ENCODE assay signal across 1 cellular context in the genomic region with DNA sequence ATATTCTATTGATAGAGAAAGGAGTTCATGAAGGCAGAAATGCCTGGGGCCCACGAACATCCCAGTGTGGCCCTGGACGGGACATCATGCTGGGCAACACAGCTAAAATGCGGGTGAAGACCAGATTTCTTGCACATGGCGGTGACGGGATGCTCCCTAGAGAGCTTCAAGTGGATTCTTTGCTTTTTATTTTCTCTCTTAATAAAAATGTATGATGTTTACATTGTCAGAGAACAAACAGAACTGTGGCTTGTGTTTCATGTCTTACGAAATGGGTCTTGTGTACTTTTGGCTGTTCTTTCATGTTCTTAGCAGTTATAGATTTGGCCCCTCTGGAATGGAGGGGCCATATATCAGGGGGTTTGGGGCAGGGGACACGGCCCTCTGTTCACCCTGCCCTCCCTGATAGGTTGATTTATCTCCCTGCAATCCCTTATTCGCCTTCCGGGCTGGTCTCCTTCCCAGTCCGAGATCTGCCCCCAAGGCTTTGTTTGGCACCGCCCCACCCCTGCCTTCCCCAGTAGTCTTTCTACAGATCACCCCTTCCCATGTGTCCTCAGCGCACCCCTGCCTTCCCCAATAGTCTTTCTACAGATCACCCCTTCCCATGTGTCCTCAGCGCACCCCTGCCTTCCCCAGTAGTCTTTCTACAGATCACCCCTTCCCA.
TF ChIP-seq lines count a peak whose summit lies in the region.

No MANE protein-coding gene starts in this region.

TF ChIP-seq in HepG2, 621 proteins besides CTCF, POLR2A, EP300 and RAD21 (continued from another document and continues in another):
- TF ChIP-seq, protein P1, sequence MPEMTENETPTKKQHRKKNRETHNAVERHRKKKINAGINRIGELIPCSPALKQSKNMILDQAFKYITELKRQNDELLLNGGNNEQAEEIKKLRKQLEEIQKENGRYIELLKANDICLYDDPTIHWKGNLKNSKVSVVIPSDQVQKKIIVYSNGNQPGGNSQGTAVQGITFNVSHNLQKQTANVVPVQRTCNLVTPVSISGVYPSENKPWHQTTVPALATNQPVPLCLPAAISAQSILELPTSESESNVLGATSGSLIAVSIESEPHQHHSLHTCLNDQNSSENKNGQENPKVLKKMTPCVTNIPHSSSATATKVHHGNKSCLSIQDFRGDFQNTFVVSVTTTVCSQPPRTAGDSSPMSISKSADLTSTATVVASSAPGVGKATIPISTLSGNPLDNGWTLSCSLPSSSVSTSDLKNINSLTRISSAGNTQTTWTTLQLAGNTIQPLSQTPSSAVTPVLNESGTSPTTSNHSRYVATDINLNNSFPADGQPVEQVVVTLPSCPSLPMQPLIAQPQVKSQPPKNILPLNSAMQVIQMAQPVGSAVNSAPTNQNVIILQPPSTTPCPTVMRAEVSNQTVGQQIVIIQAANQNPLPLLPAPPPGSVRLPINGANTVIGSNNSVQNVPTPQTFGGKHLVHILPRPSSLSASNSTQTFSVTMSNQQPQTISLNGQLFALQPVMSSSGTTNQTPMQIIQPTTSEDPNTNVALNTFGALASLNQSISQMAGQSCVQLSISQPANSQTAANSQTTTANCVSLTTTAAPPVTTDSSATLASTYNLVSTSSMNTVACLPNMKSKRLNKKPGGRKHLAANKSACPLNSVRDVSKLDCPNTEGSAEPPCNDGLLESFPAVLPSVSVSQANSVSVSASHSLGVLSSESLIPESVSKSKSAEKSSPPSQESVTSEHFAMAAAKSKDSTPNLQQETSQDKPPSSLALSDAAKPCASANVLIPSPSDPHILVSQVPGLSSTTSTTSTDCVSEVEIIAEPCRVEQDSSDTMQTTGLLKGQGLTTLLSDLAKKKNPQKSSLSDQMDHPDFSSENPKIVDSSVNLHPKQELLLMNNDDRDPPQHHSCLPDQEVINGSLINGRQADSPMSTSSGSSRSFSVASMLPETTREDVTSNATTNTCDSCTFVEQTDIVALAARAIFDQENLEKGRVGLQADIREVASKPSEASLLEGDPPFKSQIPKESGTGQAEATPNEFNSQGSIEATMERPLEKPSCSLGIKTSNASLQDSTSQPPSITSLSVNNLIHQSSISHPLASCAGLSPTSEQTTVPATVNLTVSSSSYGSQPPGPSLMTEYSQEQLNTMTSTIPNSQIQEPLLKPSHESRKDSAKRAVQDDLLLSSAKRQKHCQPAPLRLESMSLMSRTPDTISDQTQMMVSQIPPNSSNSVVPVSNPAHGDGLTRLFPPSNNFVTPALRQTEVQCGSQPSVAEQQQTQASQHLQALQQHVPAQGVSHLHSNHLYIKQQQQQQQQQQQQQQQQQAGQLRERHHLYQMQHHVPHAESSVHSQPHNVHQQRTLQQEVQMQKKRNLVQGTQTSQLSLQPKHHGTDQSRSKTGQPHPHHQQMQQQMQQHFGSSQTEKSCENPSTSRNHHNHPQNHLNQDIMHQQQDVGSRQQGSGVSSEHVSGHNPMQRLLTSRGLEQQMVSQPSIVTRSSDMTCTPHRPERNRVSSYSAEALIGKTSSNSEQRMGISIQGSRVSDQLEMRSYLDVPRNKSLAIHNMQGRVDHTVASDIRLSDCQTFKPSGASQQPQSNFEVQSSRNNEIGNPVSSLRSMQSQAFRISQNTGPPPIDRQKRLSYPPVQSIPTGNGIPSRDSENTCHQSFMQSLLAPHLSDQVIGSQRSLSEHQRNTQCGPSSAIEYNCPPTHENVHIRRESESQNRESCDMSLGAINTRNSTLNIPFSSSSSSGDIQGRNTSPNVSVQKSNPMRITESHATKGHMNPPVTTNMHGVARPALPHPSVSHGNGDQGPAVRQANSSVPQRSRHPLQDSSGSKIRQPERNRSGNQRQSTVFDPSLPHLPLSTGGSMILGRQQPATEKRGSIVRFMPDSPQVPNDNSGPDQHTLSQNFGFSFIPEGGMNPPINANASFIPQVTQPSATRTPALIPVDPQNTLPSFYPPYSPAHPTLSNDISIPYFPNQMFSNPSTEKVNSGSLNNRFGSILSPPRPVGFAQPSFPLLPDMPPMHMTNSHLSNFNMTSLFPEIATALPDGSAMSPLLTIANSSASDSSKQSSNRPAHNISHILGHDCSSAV (CRISPR knock-in tag; IDR thresholded peaks at IDR 0.05; ENCODE audit: borderline replicate concordance) = no peak
- TF ChIP-seq, protein P2, sequence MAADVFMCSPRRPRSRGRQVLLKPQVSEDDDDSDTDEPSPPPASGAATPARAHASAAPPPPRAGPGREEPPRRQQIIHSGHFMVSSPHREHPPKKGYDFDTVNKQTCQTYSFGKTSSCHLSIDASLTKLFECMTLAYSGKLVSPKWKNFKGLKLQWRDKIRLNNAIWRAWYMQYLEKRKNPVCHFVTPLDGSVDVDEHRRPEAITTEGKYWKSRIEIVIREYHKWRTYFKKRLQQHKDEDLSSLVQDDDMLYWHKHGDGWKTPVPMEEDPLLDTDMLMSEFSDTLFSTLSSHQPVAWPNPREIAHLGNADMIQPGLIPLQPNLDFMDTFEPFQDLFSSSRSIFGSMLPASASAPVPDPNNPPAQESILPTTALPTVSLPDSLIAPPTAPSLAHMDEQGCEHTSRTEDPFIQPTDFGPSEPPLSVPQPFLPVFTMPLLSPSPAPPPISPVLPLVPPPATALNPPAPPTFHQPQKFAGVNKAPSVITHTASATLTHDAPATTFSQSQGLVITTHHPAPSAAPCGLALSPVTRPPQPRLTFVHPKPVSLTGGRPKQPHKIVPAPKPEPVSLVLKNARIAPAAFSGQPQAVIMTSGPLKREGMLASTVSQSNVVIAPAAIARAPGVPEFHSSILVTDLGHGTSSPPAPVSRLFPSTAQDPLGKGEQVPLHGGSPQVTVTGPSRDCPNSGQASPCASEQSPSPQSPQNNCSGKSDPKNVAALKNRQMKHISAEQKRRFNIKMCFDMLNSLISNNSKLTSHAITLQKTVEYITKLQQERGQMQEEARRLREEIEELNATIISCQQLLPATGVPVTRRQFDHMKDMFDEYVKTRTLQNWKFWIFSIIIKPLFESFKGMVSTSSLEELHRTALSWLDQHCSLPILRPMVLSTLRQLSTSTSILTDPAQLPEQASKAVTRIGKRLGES (CRISPR knock-in tag; IDR thresholded peaks at IDR 0.05; ENCODE audit: borderline replicate concordance) = no peak
- TF ChIP-seq CEBPG (CRISPR knock-in tag; IDR thresholded peaks at IDR 0.05) (peak; percentile 53), ZNF292 (CRISPR knock-in tag; IDR thresholded peaks at IDR 0.05; ENCODE audit: borderline replicate concordance, low read depth) (no peak), ZFP91 (CRISPR knock-in tag; IDR thresholded peaks at IDR 0.05; ENCODE audit: borderline replicate concordance) (no peak), NRL (CRISPR knock-in tag; IDR thresholded peaks at IDR 0.05; ENCODE audit: borderline replicate concordance) (no peak), SIX4 (CRISPR knock-in tag; IDR thresholded peaks at IDR 0.05) (0 out of 2 replicates have a peak, but pooled peaks have one; percentile 23), GFI1 (CRISPR knock-in tag; IDR thresholded peaks at IDR 0.05; ENCODE audit: borderline replicate concordance) (no peak), ZNF331 (CRISPR knock-in tag; IDR thresholded peaks at IDR 0.05) (no peak), ZGPAT (CRISPR knock-in tag; IDR thresholded peaks at IDR 0.05) (no peak), ELF4 (CRISPR knock-in tag; IDR thresholded peaks at IDR 0.05; ENCODE audit: borderline replicate concordance) (no peak), CBX1 (IDR thresholded peaks at IDR 0.05; ENCODE audit: low read depth) (no peak), ZNF382 (CRISPR knock-in tag; IDR thresholded peaks at IDR 0.05; ENCODE audit: borderline replicate concordance) (no peak), SP1 (IDR thresholded peaks at IDR 0.05) (no peak), SP1 (CRISPR knock-in tag; IDR thresholded peaks at IDR 0.05) (no peak), PAX8 (CRISPR knock-in tag; IDR thresholded peaks at IDR 0.05; ENCODE audit: borderline replicate concordance) (no peak), ZSCAN29 (CRISPR knock-in tag; conservative IDR thresholded peaks at IDR 0.05) (no peak), ZNF749 (CRISPR knock-in tag; IDR thresholded peaks at IDR 0.05; ENCODE audit: borderline replicate concordance) (no peak), RCOR2 (CRISPR knock-in tag; IDR thresholded peaks at IDR 0.05) (no peak), PCBP1 (IDR thresholded peaks at IDR 0.05; ENCODE audit: borderline replicate concordance, low read depth, low read length) (no peak), ZNF12 (CRISPR knock-in tag; IDR thresholded peaks at IDR 0.05) (no peak), GABPB1 (CRISPR knock-in tag; IDR thresholded peaks at IDR 0.05) (no peak), NFRKB (IDR thresholded peaks at IDR 0.05) (no peak), ZNF124 (CRISPR knock-in tag; IDR thresholded peaks at IDR 0.05) (no peak), MTA3 (CRISPR knock-in tag; IDR thresholded peaks at IDR 0.05) (no peak)
- TF ChIP-seq, protein P3, sequence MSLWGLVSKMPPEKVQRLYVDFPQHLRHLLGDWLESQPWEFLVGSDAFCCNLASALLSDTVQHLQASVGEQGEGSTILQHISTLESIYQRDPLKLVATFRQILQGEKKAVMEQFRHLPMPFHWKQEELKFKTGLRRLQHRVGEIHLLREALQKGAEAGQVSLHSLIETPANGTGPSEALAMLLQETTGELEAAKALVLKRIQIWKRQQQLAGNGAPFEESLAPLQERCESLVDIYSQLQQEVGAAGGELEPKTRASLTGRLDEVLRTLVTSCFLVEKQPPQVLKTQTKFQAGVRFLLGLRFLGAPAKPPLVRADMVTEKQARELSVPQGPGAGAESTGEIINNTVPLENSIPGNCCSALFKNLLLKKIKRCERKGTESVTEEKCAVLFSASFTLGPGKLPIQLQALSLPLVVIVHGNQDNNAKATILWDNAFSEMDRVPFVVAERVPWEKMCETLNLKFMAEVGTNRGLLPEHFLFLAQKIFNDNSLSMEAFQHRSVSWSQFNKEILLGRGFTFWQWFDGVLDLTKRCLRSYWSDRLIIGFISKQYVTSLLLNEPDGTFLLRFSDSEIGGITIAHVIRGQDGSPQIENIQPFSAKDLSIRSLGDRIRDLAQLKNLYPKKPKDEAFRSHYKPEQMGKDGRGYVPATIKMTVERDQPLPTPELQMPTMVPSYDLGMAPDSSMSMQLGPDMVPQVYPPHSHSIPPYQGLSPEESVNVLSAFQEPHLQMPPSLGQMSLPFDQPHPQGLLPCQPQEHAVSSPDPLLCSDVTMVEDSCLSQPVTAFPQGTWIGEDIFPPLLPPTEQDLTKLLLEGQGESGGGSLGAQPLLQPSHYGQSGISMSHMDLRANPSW (CRISPR knock-in tag; IDR thresholded peaks at IDR 0.05; ENCODE audit: borderline replicate concordance) = no peak
- TF ChIP-seq, protein P4, sequence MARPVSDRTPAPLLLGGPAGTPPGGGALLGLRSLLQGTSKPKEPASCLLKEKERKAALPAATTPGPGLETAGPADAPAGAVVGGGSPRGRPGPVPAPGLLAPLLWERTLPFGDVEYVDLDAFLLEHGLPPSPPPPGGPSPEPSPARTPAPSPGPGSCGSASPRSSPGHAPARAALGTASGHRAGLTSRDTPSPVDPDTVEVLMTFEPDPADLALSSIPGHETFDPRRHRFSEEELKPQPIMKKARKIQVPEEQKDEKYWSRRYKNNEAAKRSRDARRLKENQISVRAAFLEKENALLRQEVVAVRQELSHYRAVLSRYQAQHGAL (CRISPR knock-in tag; IDR thresholded peaks at IDR 0.05; ENCODE audit: not compliant biosample characterization) = no peak
- TF ChIP-seq, protein P5, sequence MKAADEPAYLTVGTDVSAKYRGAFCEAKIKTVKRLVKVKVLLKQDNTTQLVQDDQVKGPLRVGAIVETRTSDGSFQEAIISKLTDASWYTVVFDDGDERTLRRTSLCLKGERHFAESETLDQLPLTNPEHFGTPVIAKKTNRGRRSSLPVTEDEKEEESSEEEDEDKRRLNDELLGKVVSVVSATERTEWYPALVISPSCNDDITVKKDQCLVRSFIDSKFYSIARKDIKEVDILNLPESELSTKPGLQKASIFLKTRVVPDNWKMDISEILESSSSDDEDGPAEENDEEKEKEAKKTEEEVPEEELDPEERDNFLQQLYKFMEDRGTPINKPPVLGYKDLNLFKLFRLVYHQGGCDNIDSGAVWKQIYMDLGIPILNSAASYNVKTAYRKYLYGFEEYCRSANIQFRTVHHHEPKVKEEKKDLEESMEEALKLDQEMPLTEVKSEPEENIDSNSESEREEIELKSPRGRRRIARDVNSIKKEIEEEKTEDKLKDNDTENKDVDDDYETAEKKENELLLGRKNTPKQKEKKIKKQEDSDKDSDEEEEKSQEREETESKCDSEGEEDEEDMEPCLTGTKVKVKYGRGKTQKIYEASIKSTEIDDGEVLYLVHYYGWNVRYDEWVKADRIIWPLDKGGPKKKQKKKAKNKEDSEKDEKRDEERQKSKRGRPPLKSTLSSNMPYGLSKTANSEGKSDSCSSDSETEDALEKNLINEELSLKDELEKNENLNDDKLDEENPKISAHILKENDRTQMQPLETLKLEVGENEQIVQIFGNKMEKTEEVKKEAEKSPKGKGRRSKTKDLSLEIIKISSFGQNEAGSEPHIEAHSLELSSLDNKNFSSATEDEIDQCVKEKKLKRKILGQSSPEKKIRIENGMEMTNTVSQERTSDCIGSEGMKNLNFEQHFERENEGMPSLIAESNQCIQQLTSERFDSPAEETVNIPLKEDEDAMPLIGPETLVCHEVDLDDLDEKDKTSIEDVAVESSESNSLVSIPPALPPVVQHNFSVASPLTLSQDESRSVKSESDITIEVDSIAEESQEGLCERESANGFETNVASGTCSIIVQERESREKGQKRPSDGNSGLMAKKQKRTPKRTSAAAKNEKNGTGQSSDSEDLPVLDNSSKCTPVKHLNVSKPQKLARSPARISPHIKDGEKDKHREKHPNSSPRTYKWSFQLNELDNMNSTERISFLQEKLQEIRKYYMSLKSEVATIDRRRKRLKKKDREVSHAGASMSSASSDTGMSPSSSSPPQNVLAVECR (CRISPR knock-in tag; IDR thresholded peaks at IDR 0.05; ENCODE audit: borderline replicate concordance) = no peak
- TF ChIP-seq, protein P6, sequence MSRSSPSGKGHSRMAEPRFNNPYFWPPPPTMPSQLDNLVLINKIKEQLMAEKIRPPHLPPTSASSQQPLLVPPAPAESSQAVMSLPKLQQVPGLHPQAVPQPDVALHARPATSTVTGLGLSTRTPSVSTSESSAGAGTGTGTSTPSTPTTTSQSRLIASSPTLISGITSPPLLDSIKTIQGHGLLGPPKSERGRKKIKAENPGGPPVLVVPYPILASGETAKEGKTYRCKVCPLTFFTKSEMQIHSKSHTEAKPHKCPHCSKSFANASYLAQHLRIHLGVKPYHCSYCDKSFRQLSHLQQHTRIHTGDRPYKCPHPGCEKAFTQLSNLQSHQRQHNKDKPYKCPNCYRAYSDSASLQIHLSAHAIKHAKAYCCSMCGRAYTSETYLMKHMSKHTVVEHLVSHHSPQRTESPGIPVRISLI (CRISPR knock-in tag; IDR thresholded peaks at IDR 0.05; ENCODE audit: borderline replicate concordance) = no peak
